Comparison of ENCODE assay signal across 1 cellular context in genomic region chr3:196603683-196604082, GRCh38.
TF ChIP-seq lines count a peak whose summit lies in the region.

No MANE protein-coding gene starts in this region.

TF ChIP-seq in WTC11, 78 proteins besides CTCF, POLR2A, EP300 and RAD21 (continued from another document):
- TF ChIP-seq OVOL2 (CRISPR knock-in tag; IDR thresholded peaks at IDR 0.05; ENCODE audit: borderline replicate concordance) (no peak), NR1H2 (CRISPR knock-in tag; IDR thresholded peaks at IDR 0.05) (no peak), ETV6 (CRISPR knock-in tag; IDR thresholded peaks at IDR 0.05) (no peak), JUN (CRISPR knock-in tag; IDR thresholded peaks at IDR 0.05) (no peak), E2F4 (CRISPR knock-in tag; IDR thresholded peaks at IDR 0.05; ENCODE audit: borderline replicate concordance, low read depth) (no peak), ZNF671 (CRISPR knock-in tag; IDR thresholded peaks at IDR 0.05) (no peak), HMGA2 (CRISPR knock-in tag; IDR thresholded peaks at IDR 0.05) (no peak), ERG (CRISPR knock-in tag; IDR thresholded peaks at IDR 0.05) (no peak), ZNF396 (CRISPR knock-in tag; IDR thresholded peaks at IDR 0.05; ENCODE audit: borderline replicate concordance) (no peak), ARID4B (CRISPR knock-in tag; IDR thresholded peaks at IDR 0.05; ENCODE audit: borderline replicate concordance) (no peak), PRDM15 (CRISPR knock-in tag; IDR thresholded peaks at IDR 0.05) (no peak), FOXJ3 (CRISPR knock-in tag; IDR thresholded peaks at IDR 0.05; ENCODE audit: borderline replicate concordance) (no peak)
- TF ChIP-seq, protein P1, sequence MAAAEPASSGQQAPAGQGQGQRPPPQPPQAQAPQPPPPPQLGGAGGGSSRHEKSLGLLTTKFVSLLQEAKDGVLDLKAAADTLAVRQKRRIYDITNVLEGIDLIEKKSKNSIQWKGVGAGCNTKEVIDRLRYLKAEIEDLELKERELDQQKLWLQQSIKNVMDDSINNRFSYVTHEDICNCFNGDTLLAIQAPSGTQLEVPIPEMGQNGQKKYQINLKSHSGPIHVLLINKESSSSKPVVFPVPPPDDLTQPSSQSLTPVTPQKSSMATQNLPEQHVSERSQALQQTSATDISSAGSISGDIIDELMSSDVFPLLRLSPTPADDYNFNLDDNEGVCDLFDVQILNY (CRISPR knock-in tag; IDR thresholded peaks at IDR 0.05), result no peak
- TF ChIP-seq, protein P2, sequence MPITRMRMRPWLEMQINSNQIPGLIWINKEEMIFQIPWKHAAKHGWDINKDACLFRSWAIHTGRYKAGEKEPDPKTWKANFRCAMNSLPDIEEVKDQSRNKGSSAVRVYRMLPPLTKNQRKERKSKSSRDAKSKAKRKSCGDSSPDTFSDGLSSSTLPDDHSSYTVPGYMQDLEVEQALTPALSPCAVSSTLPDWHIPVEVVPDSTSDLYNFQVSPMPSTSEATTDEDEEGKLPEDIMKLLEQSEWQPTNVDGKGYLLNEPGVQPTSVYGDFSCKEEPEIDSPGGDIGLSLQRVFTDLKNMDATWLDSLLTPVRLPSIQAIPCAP (CRISPR knock-in tag; IDR thresholded peaks at IDR 0.05), result no peak
TF ChIP-seq in WTC11: peak in this region for 0.
